In genomic region chr10:26468291-26468690, GRCh38 we compare ENCODE assay signal across 1 cellular context.
TF ChIP-seq lines count a peak whose summit lies in the region.

No MANE protein-coding gene starts in this region.

TF ChIP-seq in SK-N-SH, 30 proteins besides CTCF, POLR2A, EP300 and RAD21 (continued from another document):
- TF ChIP-seq YY1 (IDR thresholded peaks at IDR 0.05; ENCODE audit: low read depth) = no peak
TF ChIP-seq in SK-N-SH: peak in this region for 0.
